1 cellular context compared by ENCODE assay signal in genomic region chr10:50621981-50622496, GRCh38.
TF ChIP-seq lines count a peak whose summit lies in the region.

No MANE protein-coding gene starts in this region.

TF ChIP-seq in GM12878, 131 proteins besides CTCF, POLR2A, EP300 and RAD21 (continued from another document):
- peak; percentile 47 for TF ChIP-seq SKIL (IDR thresholded peaks at IDR 0.05; ENCODE audit: low read depth, poor library complexity, severe bottlenecking)
- TF ChIP-seq, protein P1, sequence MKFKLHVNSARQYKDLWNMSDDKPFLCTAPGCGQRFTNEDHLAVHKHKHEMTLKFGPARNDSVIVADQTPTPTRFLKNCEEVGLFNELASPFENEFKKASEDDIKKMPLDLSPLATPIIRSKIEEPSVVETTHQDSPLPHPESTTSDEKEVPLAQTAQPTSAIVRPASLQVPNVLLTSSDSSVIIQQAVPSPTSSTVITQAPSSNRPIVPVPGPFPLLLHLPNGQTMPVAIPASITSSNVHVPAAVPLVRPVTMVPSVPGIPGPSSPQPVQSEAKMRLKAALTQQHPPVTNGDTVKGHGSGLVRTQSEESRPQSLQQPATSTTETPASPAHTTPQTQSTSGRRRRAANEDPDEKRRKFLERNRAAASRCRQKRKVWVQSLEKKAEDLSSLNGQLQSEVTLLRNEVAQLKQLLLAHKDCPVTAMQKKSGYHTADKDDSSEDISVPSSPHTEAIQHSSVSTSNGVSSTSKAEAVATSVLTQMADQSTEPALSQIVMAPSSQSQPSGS (IDR thresholded peaks at IDR 0.05; ENCODE audit: low read length), result no peak
- no peak for TF ChIP-seq POLR2AphosphoS5 (IDR thresholded peaks at IDR 0.05; ENCODE audit: low read length)
- TF ChIP-seq, protein P2, sequence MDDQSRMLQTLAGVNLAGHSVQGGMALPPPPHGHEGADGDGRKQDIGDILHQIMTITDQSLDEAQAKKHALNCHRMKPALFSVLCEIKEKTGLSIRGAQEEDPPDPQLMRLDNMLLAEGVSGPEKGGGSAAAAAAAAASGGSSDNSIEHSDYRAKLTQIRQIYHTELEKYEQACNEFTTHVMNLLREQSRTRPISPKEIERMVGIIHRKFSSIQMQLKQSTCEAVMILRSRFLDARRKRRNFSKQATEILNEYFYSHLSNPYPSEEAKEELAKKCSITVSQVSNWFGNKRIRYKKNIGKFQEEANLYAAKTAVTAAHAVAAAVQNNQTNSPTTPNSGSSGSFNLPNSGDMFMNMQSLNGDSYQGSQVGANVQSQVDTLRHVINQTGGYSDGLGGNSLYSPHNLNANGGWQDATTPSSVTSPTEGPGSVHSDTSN (IDR thresholded peaks at IDR 0.05; ENCODE audit: insufficient replicate concordance, low read depth, low read length), result no peak
- TF ChIP-seq TBL1XR1 (IDR thresholded peaks at IDR 0.05; ENCODE audit: low read depth, low read length), result no peak
- TF ChIP-seq IKZF2 (IDR thresholded peaks at IDR 0.05), result peak; percentile 64 to 70
- TF ChIP-seq KDM1A (IDR thresholded peaks at IDR 0.05; ENCODE audit: borderline replicate concordance), result no peak
- TF ChIP-seq NR2F1 (conservative IDR thresholded peaks at IDR 0.05), result 0 out of 2 replicates have a peak, but pooled peaks have one; percentile 28
- TF ChIP-seq, protein P3, sequence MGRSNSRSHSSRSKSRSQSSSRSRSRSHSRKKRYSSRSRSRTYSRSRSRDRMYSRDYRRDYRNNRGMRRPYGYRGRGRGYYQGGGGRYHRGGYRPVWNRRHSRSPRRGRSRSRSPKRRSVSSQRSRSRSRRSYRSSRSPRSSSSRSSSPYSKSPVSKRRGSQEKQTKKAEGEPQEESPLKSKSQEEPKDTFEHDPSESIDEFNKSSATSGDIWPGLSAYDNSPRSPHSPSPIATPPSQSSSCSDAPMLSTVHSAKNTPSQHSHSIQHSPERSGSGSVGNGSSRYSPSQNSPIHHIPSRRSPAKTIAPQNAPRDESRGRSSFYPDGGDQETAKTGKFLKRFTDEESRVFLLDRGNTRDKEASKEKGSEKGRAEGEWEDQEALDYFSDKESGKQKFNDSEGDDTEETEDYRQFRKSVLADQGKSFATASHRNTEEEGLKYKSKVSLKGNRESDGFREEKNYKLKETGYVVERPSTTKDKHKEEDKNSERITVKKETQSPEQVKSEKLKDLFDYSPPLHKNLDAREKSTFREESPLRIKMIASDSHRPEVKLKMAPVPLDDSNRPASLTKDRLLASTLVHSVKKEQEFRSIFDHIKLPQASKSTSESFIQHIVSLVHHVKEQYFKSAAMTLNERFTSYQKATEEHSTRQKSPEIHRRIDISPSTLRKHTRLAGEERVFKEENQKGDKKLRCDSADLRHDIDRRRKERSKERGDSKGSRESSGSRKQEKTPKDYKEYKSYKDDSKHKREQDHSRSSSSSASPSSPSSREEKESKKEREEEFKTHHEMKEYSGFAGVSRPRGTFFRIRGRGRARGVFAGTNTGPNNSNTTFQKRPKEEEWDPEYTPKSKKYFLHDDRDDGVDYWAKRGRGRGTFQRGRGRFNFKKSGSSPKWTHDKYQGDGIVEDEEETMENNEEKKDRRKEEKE (IDR thresholded peaks at IDR 0.05), result no peak
- TF ChIP-seq DPF2 (IDR thresholded peaks at IDR 0.05), result peak; percentile 57
- TF ChIP-seq TARDBP (IDR thresholded peaks at IDR 0.05; ENCODE audit: borderline replicate concordance), result no peak
- peak; percentile 66 for TF ChIP-seq ATF7 (IDR thresholded peaks at IDR 0.05; ENCODE audit: low read depth)
